ENCODE assay signal across 1 cellular context in genomic region chr10:13719411-13719810, GRCh38.
TF ChIP-seq lines count a peak whose summit lies in the region.

No MANE protein-coding gene starts in this region.

TF ChIP-seq in GM23338, 12 proteins besides CTCF, POLR2A, EP300 and RAD21 (continued from another document):
- TF ChIP-seq ZNF462 (CRISPR knock-in tag; IDR thresholded peaks at IDR 0.05) (no peak), ZNF114 (CRISPR knock-in tag; IDR thresholded peaks at IDR 0.05) (no peak)
